Comparison of ENCODE assay signal across 31 cellular contexts in the genomic region with DNA sequence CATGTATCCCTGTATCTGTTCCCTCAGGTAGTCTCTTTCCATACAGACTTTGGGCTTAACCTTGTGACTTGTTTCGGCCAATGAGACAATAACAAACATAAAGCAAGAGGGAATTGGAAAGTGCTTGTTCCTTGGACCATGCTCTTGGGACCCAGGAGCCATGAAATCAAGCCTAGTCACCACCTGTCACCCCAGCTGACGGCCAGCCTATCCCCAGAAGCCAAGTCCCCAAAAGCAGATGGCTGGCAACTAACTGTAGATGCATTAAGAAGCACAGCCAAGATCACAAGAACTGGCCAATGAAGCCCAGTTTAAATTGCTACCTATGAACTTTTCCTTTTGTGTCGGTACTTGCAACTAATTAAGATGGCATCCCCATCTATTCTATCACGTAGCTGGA.
"Had no signal": no experiment of that assay in that cellular context is flagged by ENCODE, and none has a peak within 500 bp of the region (broad histone marks: within the 10 kb centered on the region; RNA-seq: fewer than 3 reads in every experiment).

No MANE protein-coding gene starts in this region.

- H3K9me3 ChIP-seq: adrenal gland, body of pancreas, Peyer's patch, SJSA1, SK-N-SH had no signal

- H3K4me1 ChIP-seq: adrenal gland, body of pancreas, Peyer's patch, SJSA1 had no signal

- DNase-seq: activated B cell treated with CpG ODN at 0.5 μM for 24 hours; activated CD4-positive, alpha-beta memory T cell treated with anti-CD3 and anti-CD28 coated beads for 36 hours; activated CD4-positive, alpha-beta T cell treated with anti-CD3 and anti-CD28 coated beads for 4 hours; activated CD4-positive, alpha-beta T cell treated with anti-CD3 and anti-CD28 coated beads, Interleukin-2, amount 50 U/mL, for 1 hour; activated CD4-positive, CD25-positive, alpha-beta regulatory T cell treated with anti-CD3 and anti-CD28 coated beads, Interleukin-2, amount 50 U/mL, for 72 hours; activated CD8-positive, alpha-beta memory T cell treated with anti-CD3 and anti-CD28 coated beads, Interleukin-2, amount 50 U/mL, for 4 hours; activated gamma-delta T cell treated with Interleukin-2 at 50 U/mL for 16 hours; activated naive CD4-positive, alpha-beta T cell treated with anti-CD3 and anti-CD28 coated beads for 36 hours; activated T-cell treated with anti-CD3 and anti-CD28 coated beads for 4 hours; activated T-cell treated with anti-CD3 and anti-CD28 coated beads, Interleukin-2, amount 50 U/mL, for 4 hours; adrenal gland; body of pancreas; central memory CD4-positive, alpha-beta T cell; Karpas-422; KBM-7; NCI-H187; NCI-H345; NCI-H510A treated with DMSO at 0.1 percent for 48 hours; NCI-H774; PC-3; Peyer's patch; RPMI8226; SK-N-SH; T-helper 1 cell; T-helper 2 cell; T-helper 9 cell had no signal

- H3K36me3 ChIP-seq: adrenal gland, Peyer's patch, SJSA1 had no signal

- H3K4me3 ChIP-seq: adrenal gland, body of pancreas, coronary artery, Peyer's patch, SJSA1 had no signal

- FAIRE-seq: astrocyte had no signal

- H3K27ac ChIP-seq: adrenal gland, body of pancreas, coronary artery, Peyer's patch, SJSA1, VCaP had no signal

- H3K27me3 ChIP-seq: adrenal gland, body of pancreas, Peyer's patch, SJSA1 had no signal

- ATAC-seq: activated naive CD4-positive, alpha-beta T cell treated with anti-CD3 and anti-CD28 coated beads, Interleukin-2, amount 50 U/mL, for 72 hours; activated T-cell treated with anti-CD3 and anti-CD28 coated beads, Interleukin-2, amount 50 U/mL, for 4 hours; body of pancreas had no signal
